8 cellular contexts compared by ENCODE assay signal in the genomic region with DNA sequence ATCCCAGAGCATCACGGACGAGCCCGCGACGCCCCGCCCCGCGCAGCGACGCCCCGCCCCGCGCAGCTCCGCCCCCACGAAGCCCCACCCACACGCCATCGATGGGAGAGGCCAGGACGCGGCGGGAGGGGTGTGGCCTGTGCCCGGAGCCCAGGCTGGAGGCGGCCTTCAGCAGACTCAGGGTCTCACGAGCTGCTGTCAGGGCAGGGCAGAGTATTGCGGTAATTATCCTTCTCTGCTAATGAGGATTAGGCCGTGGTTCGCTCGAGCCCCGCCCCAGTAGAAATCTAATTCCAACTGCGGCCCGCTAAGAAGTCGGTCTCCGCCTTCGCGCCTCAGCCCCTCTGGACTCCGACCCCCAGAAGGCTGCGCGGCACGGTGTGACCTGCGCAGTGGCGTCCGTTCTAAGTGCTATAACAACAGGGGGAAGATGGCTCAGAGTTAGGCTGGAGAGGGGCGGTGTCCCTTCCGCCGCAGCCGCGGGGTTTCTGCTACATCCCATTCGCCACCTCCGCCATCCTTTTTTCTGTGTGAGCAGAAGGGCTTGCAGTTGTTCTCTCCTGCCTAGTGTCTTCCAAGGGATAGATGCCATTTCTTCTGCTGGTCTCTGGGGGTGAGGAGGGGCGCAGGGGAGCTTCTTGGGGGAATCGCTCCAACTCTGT. TPM values are rescaled to one million over a fixed set of nuclear protein-coding genes. Genes with fewer than 3 reads are reported as not detected.
DNase-seq lines count a peak whose midpoint lies in the region; ATAC-seq and TF ChIP-seq lines count a peak whose summit lies in the region.

No MANE protein-coding gene starts in this region.

- peak; percentile 93 to 95 (median 94) for DNase-seq in CD4-positive, alpha-beta memory T cell
- DNase-seq in HK-2 (ENCODE audit: unreplicated experiment): peak; percentile 97
- DNase-seq in NCI-H82 treated with DMSO at 0.1 percent for 48 hours (lab: John Stamatoyannopoulos, UW; ENCODE audit: unreplicated experiment): peak; percentile 94
- DNase-seq in activated CD8-positive, alpha-beta T cell treated with anti-CD3 and anti-CD28 coated beads for 36 hours: peak; percentile 93
- peak; percentile 92 for DNase-seq in lung (ENCODE audit: low spot score)
- DNase-seq in stimulated activated CD4-positive, alpha-beta T cell treated with anti-CD3 and anti-CD28 coated beads, TNF-alpha, amount 100 ng/mL, for 24 hours (ENCODE audit: low read depth in 3 of 3): peak; percentile 79 to 91 (median 87)

- H3K4me3 Mint-ChIP-seq in CD4-positive, alpha-beta memory T cell: peak overlapping the region; percentile 95 to 98 (median 96)
- peak overlapping the region; percentile 95 for H3K4me3 Mint-ChIP-seq in activated CD8-positive, alpha-beta T cell treated with anti-CD3 and anti-CD28 coated beads for 36 hours

- no peaks in the 10 kb centered on the region for H3K36me3 ChIP-seq in CD4-positive, alpha-beta memory T cell (ENCODE audit: insufficient read depth, low read length)
- H3K36me3 ChIP-seq in ectodermal cell (ENCODE audit: control insufficient read depth, insufficient read depth, low read length): no peaks in the 10 kb centered on the region
- H3K36me3 ChIP-seq in lung (ENCODE audit: control insufficient read depth in 2 of 2, insufficient read depth in 2 of 2, low read length in 2 of 2): no peaks in the 10 kb centered on the region

- no peaks in the 10 kb centered on the region for H3K9me3 ChIP-seq in CD4-positive, alpha-beta memory T cell (ENCODE audit: control insufficient read depth in 1 of 2, low read length in 2 of 2)
- peaks cover 8% of the 10 kb centered on the region for H3K9me3 ChIP-seq in ectodermal cell (ENCODE audit: control insufficient read depth, low read length)
- no peaks in the 10 kb centered on the region for H3K9me3 ChIP-seq in lung (ENCODE audit: control insufficient read depth in 2 of 2, insufficient read depth in 1 of 2, low read length in 1 of 2)

- H3K4me3 ChIP-seq in CD4-positive, alpha-beta memory T cell (ENCODE audit: low read length in 2 of 2): peak overlapping the region; percentile 75 to 98
- H3K4me3 ChIP-seq in ectodermal cell (ENCODE audit: insufficient read depth, low read depth, low read length): peak overlapping the region; percentile 84
- H3K4me3 ChIP-seq in lung: peak overlapping the region; percentile 97

- POLR2A ChIA-PET in CD4-positive, alpha-beta memory T cell (lab: Charles Lee; ENCODE audit: partially characterized antibody): interaction anchor here (0.9 to 4.6 kb wide), 18 partner anchors 10 to 567 kb away, joined by 3 to 70 read pairs (median 4); a partner anchor contains a TSS
- POLR2A ChIA-PET in activated CD8-positive, alpha-beta T cell treated with anti-CD3 and anti-CD28 coated beads for 36 hours (lab: Charles Lee): interaction anchor here (0.7 to 3.1 kb wide), 12 partner anchors 10 to 172 kb away, joined by 3 to 20 read pairs (median 5); a partner anchor contains a TSS

- intact Hi-C loops in CD4-positive, alpha-beta memory T cell (cut with micrococcal nuclease): loop anchor here (1.0 to 2.0 kb wide), 6 partner anchors 9 to 572 kb away; a partner anchor contains a TSS
- intact Hi-C loops in activated CD8-positive, alpha-beta T cell treated with anti-CD3 and anti-CD28 coated beads for 36 hours (cut with micrococcal nuclease): loop anchor here (5.0 kb wide), 1 partner anchor 44 kb away; a partner anchor contains a TSS

- peaks cover 0 to 12% (median 9%) of the 10 kb centered on the region in 8 donors for H3K9me3 Mint-ChIP-seq in CD4-positive, alpha-beta memory T cell
- H3K9me3 Mint-ChIP-seq in activated CD8-positive, alpha-beta T cell treated with anti-CD3 and anti-CD28 coated beads for 36 hours: peaks cover 9% of the 10 kb centered on the region

- H3K27me3 ChIP-seq in CD4-positive, alpha-beta memory T cell (ENCODE audit: insufficient read depth, low read length): no peaks in the 10 kb centered on the region
- H3K27me3 ChIP-seq in ectodermal cell (ENCODE audit: control insufficient read depth, insufficient read depth, low read length, poor library complexity, severe bottlenecking): no peaks in the 10 kb centered on the region
- no peaks in the 10 kb centered on the region for H3K27me3 ChIP-seq in lung (ENCODE audit: control insufficient read depth, insufficient read depth)

- no peak for TF ChIP-seq CTCF in activated CD8-positive, alpha-beta T cell treated with anti-CD3 and anti-CD28 coated beads for 36 hours (IDR thresholded peaks at IDR 0.05)
- TF ChIP-seq CTCF in lung (IDR thresholded peaks at IDR 0.05; ENCODE audit: control extremely low read depth, extremely low read depth): no peak

- peaks cover 29 to 48% (median 35%) of the 10 kb centered on the region in 4 donors for H3K4me1 Mint-ChIP-seq in CD4-positive, alpha-beta memory T cell
- H3K4me1 Mint-ChIP-seq in activated CD8-positive, alpha-beta T cell treated with anti-CD3 and anti-CD28 coated beads for 36 hours (ENCODE audit: low read depth): peaks cover 27% of the 10 kb centered on the region

- H3K27ac Mint-ChIP-seq in CD4-positive, alpha-beta memory T cell: peak overlapping the region; percentile 93 to 99 (median 96)
- H3K27ac Mint-ChIP-seq in activated CD8-positive, alpha-beta T cell treated with anti-CD3 and anti-CD28 coated beads for 36 hours: peak overlapping the region; percentile 90

- ATAC-seq in GM19455 (IDR thresholded peaks at IDR 0.05; ENCODE audit: unreplicated experiment) (peak; percentile 96), lung (ENCODE audit: insufficient read depth, low FRiP score) (peak; percentile 100)
- peak; percentile 94 for ATAC-seq in activated CD8-positive, alpha-beta T cell treated with anti-CD3 and anti-CD28 coated beads for 36 hours

- peaks cover 1 to 2% of the 10 kb centered on the region in 2 donors for H3K27me3 Mint-ChIP-seq in CD4-positive, alpha-beta memory T cell
- no peaks in the 10 kb centered on the region for H3K27me3 Mint-ChIP-seq in activated CD8-positive, alpha-beta T cell treated with anti-CD3 and anti-CD28 coated beads for 36 hours

- peaks cover 3 to 18% of the 10 kb centered on the region in 2 donors for H3K36me3 Mint-ChIP-seq in CD4-positive, alpha-beta memory T cell
- H3K36me3 Mint-ChIP-seq in activated CD8-positive, alpha-beta T cell treated with anti-CD3 and anti-CD28 coated beads for 36 hours (ENCODE audit: low read depth): peaks cover 21% of the 10 kb centered on the region

- WGBS in ectodermal cell, 2 experiments: 1% methylated on average over 50 of the region's 50 CpGs
- 0 to 1% methylated on average over 50 of the region's 50 CpGs for WGBS in lung, 2 donors

- H3K4me1 ChIP-seq in CD4-positive, alpha-beta memory T cell (ENCODE audit: insufficient read depth, low read length): peaks cover 40% of the 10 kb centered on the region
- H3K4me1 ChIP-seq in ectodermal cell (ENCODE audit: control insufficient read depth, insufficient read depth, low read length) (no peaks in the 10 kb centered on the region), lung (ENCODE audit: control insufficient read depth in 2 of 2, insufficient read depth in 2 of 2, low read length in 2 of 2) (peaks cover 1 to 20% of the 10 kb centered on the region in 2 donors)

- peak overlapping the region; percentile 87 for H3K27ac ChIP-seq in CD4-positive, alpha-beta memory T cell (ENCODE audit: low read depth, low read length)
- peak overlapping the region; percentile 86 for H3K27ac ChIP-seq in ectodermal cell (ENCODE audit: insufficient read depth, low read depth, low read length, poor library complexity, severe bottlenecking)
- H3K27ac ChIP-seq in lung (ENCODE audit: low read depth in 1 of 2, low read length in 1 of 2): peak overlapping the region; percentile 92 to 97

- CTCF ChIA-PET in CD4-positive, alpha-beta memory T cell (lab: Charles Lee; ENCODE audit: partially characterized antibody): interaction anchor here (0.6 to 5.8 kb wide), 13 partner anchors 10 to 217 kb away, joined by 3 to 42 read pairs (median 4); a partner anchor contains a TSS
- CTCF ChIA-PET in activated CD8-positive, alpha-beta T cell treated with anti-CD3 and anti-CD28 coated beads for 36 hours (lab: Charles Lee): interaction anchor here (0.6 to 5.6 kb wide), 7 partner anchors 9 to 217 kb away, joined by 3 to 41 read pairs (median 3); a partner anchor contains a TSS

RNA-seq across cellular contexts. Expression of a gene that starts 0.3 kb away (rescaled TPM):
- 10 to 100 TPM; 44.2 to 44.3 TPM for total RNA-seq in CD4-positive, alpha-beta memory T cell
- 10 to 100 TPM; 53.4 to 93.9 TPM for polyA plus RNA-seq in CD4-positive, alpha-beta memory T cell
- 10 to 100 TPM; 34.2 to 37.7 TPM for total RNA-seq in activated CD8-positive, alpha-beta T cell treated with anti-CD3 and anti-CD28 coated beads for 36 hours
- 30.5 TPM for polyA plus RNA-seq in ectodermal cell (2013, experiment 1 of 4)
- 34.9 TPM for polyA plus RNA-seq in ectodermal cell (2013, experiment 2 of 4)
- 24.7 TPM for polyA plus RNA-seq in ectodermal cell (2013, experiment 3 of 4)
- polyA plus RNA-seq in ectodermal cell (2013, experiment 4 of 4): 28.0 TPM
- 10 to 100 TPM; 24.3 to 48.1 TPM for total RNA-seq in lung
- polyA plus RNA-seq in lung: 10 to 100 TPM; 19.0 to 23.1 TPM

RNA-seq across cellular contexts. Expression of a gene that starts 46.3 kb away (rescaled TPM):
- 10 to 100 TPM; 17.5 to 17.7 TPM for total RNA-seq in CD4-positive, alpha-beta memory T cell
- 10 to 100 TPM; 15.1 to 23.9 TPM for polyA plus RNA-seq in CD4-positive, alpha-beta memory T cell
- total RNA-seq in activated CD8-positive, alpha-beta T cell treated with anti-CD3 and anti-CD28 coated beads for 36 hours: 10 to 100 TPM; 14.2 to 15.4 TPM
- 21.5 TPM for polyA plus RNA-seq in ectodermal cell (2013, experiment 1 of 4)
- 22.0 TPM for polyA plus RNA-seq in ectodermal cell (2013, experiment 2 of 4)
- polyA plus RNA-seq in ectodermal cell (2013, experiment 3 of 4): 16.8 TPM
- polyA plus RNA-seq in ectodermal cell (2013, experiment 4 of 4): 25.3 TPM
- total RNA-seq in lung: 10 to 100 TPM; 10.2 to 12.2 TPM
- 10 to 100 TPM in 1 of 2 donors, 1 to 10 TPM in 1; 7.8 to 13.4 TPM for polyA plus RNA-seq in lung

Comparison
In these comparisons a context has a peak if more than half of its experiments do, and no peak if none do; other contexts are left out.
1. Peak in every context shown above with its lines: DNase-seq, ATAC-seq, H3K4me3 ChIP-seq and H3K27ac ChIP-seq.